ENCODE assay signal across 8 cellular contexts in genomic region chr17:30116661-30117547, GRCh38. TPM values are rescaled to one million over a fixed set of nuclear protein-coding genes. Genes with fewer than 3 reads are reported as not detected.
A peak's percentile ranks its signal among the peaks of the same experiment; 100 is the strongest.
DNase-seq lines count a peak whose midpoint lies in the region; ATAC-seq and TF ChIP-seq lines count a peak whose summit lies in the region.

NSRP1 (plus strand) TSS chr17:30116816; CDS start chr17:30116844, 28 bp downstream.

- TF ChIP-seq CTCF in GM12875 (IDR thresholded peaks at IDR 0.05; ENCODE audit: borderline replicate concordance, insufficient read depth, low read depth, low read length) (no peak), type B pancreatic cell (conservative IDR thresholded peaks at IDR 0.05) (no peak)

- H3K4me3 ChIP-seq in GM12875 (ENCODE audit: low read depth, low read length), result peak within 1 kb of the TSS; percentile 86

- intact Hi-C loops in left cardiac atrium (cut with DNase I) (loop anchor here in 1 of 2 donors (5.0 kb wide), 1 partner anchor 260 kb away; the partner anchor contains the start of gene CPD), posterior cingulate gyrus (cut with DNase I) (no loop called here)

- no peaks in the 10 kb centered on the region for H3K27me3 Mint-ChIP-seq in T-helper 1 cell treated with Interleukin-12 subunit alpha and Interleukin-12 subunit beta and Interleukin-4 antibody, amounts not matched to agents 30 μg/mL and 1 μg/mL, for 36 hours (ENCODE audit: low read depth)
- H3K27me3 Mint-ChIP-seq in type B pancreatic cell, result no peaks in the 10 kb centered on the region

- H3K4me3 Mint-ChIP-seq in T-helper 1 cell treated with Interleukin-12 subunit alpha and Interleukin-12 subunit beta and Interleukin-4 antibody, amounts not matched to agents 30 μg/mL and 1 μg/mL, for 36 hours, result peak within 1 kb of the TSS; percentile 99
- peak within 1 kb of the TSS; percentile 99 for H3K4me3 Mint-ChIP-seq in type B pancreatic cell

- no peaks in the 10 kb centered on the region for H3K9me3 Mint-ChIP-seq in T-helper 1 cell treated with Interleukin-12 subunit alpha and Interleukin-12 subunit beta and Interleukin-4 antibody, amounts not matched to agents 30 μg/mL and 1 μg/mL, for 36 hours
- no peaks in the 10 kb centered on the region for H3K9me3 Mint-ChIP-seq in type B pancreatic cell

- peaks cover 24% of the 10 kb centered on the region for H3K36me3 Mint-ChIP-seq in T-helper 1 cell treated with Interleukin-12 subunit alpha and Interleukin-12 subunit beta and Interleukin-4 antibody, amounts not matched to agents 30 μg/mL and 1 μg/mL, for 36 hours (ENCODE audit: low read depth)
- peaks cover 18% of the 10 kb centered on the region for H3K36me3 Mint-ChIP-seq in type B pancreatic cell

- DNase-seq in NCI-H1694 treated with DMSO at 0.1 percent for 48 hours (lab: John Stamatoyannopoulos, UW) (peak; percentile 88), amniotic epithelial cell (ENCODE audit: low read depth) (peak; percentile 91), left cardiac atrium (peak; percentile 96), posterior cingulate gyrus (peak; percentile 87 to 98 (median 94)), type B pancreatic cell (ENCODE audit: extremely low spot score, unreplicated experiment) (peak; percentile 94)

- H3K27ac Mint-ChIP-seq in T-helper 1 cell treated with Interleukin-12 subunit alpha and Interleukin-12 subunit beta and Interleukin-4 antibody, amounts not matched to agents 30 μg/mL and 1 μg/mL, for 36 hours, result peak within 1 kb of the TSS; percentile 99
- H3K27ac Mint-ChIP-seq in type B pancreatic cell, result peak within 1 kb of the TSS; percentile 98

- ATAC-seq in HG02852 (IDR thresholded peaks at IDR 0.05; ENCODE audit: unreplicated experiment) (peak; percentile 91), left cardiac atrium (peak; percentile 99)

- H3K4me1 Mint-ChIP-seq in T-helper 1 cell treated with Interleukin-12 subunit alpha and Interleukin-12 subunit beta and Interleukin-4 antibody, amounts not matched to agents 30 μg/mL and 1 μg/mL, for 36 hours (ENCODE audit: low read depth), result peaks cover 48% of the 10 kb centered on the region
- peaks cover 24% of the 10 kb centered on the region for H3K4me1 Mint-ChIP-seq in type B pancreatic cell (ENCODE audit: unreplicated experiment)

RNA-seq across cellular contexts. Expression of gene NSRP1, which starts in this region (rescaled TPM):
- total RNA-seq in left cardiac atrium (10 to 100 TPM; 22.1 to 33.8 TPM), type B pancreatic cell (ENCODE audit: low replicate concordance) (23.0 and 31.6 TPM in 2 replicates)

Comparison
In these comparisons a context has a peak if more than half of its experiments do, and no peak if none do; other contexts are left out.
1. Peak in every context shown above with its lines: DNase-seq, ATAC-seq and H3K4me3 ChIP-seq.